Comparison of ENCODE assay signal across 13 cellular contexts in the genomic region with DNA sequence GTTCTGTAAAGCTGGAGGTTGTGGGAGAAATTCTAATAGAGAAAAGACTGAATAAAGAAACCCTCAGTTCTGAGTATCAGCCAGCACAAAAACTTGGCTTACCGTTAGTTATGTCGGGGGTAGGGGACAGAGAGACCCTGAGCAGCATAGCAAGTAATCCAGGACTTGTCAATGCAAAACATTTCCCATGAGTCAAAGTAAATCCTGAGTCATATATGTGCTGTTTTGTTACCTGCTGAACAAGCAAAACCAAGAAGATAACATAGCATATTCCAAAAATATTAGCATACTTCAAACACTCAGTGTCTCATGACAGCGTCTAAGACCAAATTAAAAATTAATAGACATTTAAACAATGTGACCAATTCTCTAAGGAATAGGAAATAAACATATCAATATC.
"Had no signal": no experiment of that assay in that cellular context is flagged by ENCODE, and none has a peak within 500 bp of the region (broad histone marks: within the 10 kb centered on the region; RNA-seq: fewer than 3 reads in every experiment).

No MANE protein-coding gene starts in this region.

- H3K9me3 ChIP-seq: sigmoid colon, upper lobe of left lung had no signal

- DNase-seq: activated CD4-positive, alpha-beta T cell treated with anti-CD3 and anti-CD28 coated beads, Interleukin-2, amount 10 ng/mL, durations not matched to agents 24 days and 14 days; activated CD4-positive, CD25-positive, alpha-beta regulatory T cell; activated CD8-positive, alpha-beta memory T cell treated with anti-CD3 and anti-CD28 coated beads for 24 hours; activated naive CD4-positive, alpha-beta T cell treated with Interleukin-2 at 50 U/mL for 16 hours; anterior cingulate cortex; hippocampal formation; kidney glomerular epithelial cell; nephron progenitor cell; sigmoid colon; stimulated activated CD4-positive, alpha-beta T cell treated with anti-CD3 and anti-CD28 coated beads, Interleukin-1b, Interleukin-23, amount 100 ng/mL, for 48 hours; stimulated activated naive CD8-positive, alpha-beta T cell treated with anti-CD3 and anti-CD28 coated beads, Interleukin-15, amount 100 ng/mL, for 72 hours; upper lobe of left lung had no signal

- H3K36me3 ChIP-seq: cardiac muscle cell, sigmoid colon, upper lobe of left lung had no signal

- H3K27me3 ChIP-seq: cardiac muscle cell, sigmoid colon, upper lobe of left lung had no signal

- H3K4me1 Mint-ChIP-seq: activated CD4-positive, alpha-beta T cell treated with anti-CD3 and anti-CD28 coated beads, Interleukin-2, amount 10 ng/mL, durations not matched to agents 24 days and 14 days; nephron progenitor cell; stimulated activated naive CD8-positive, alpha-beta T cell treated with anti-CD3 and anti-CD28 coated beads, Interleukin-15, amount 100 ng/mL, for 72 hours had no signal

- H3K4me3 ChIP-seq: cardiac muscle cell, sigmoid colon, upper lobe of left lung had no signal

- ATAC-seq: stimulated activated naive CD8-positive, alpha-beta T cell treated with anti-CD3 and anti-CD28 coated beads, Interleukin-15, amount 100 ng/mL, for 72 hours had no signal

- H3K9me3 Mint-ChIP-seq: activated CD4-positive, alpha-beta T cell treated with anti-CD3 and anti-CD28 coated beads, Interleukin-2, amount 10 ng/mL, durations not matched to agents 24 days and 14 days; nephron progenitor cell had no signal

- H3K27ac Mint-ChIP-seq: activated CD4-positive, alpha-beta T cell treated with anti-CD3 and anti-CD28 coated beads, Interleukin-2, amount 10 ng/mL, durations not matched to agents 24 days and 14 days; nephron progenitor cell; stimulated activated naive CD8-positive, alpha-beta T cell treated with anti-CD3 and anti-CD28 coated beads, Interleukin-15, amount 100 ng/mL, for 72 hours had no signal

- H3K27me3 Mint-ChIP-seq: activated CD4-positive, alpha-beta T cell treated with anti-CD3 and anti-CD28 coated beads, Interleukin-2, amount 10 ng/mL, durations not matched to agents 24 days and 14 days; stimulated activated naive CD8-positive, alpha-beta T cell treated with anti-CD3 and anti-CD28 coated beads, Interleukin-15, amount 100 ng/mL, for 72 hours had no signal

- H3K27ac ChIP-seq: cardiac muscle cell, sigmoid colon, upper lobe of left lung had no signal

- H3K4me1 ChIP-seq: sigmoid colon, upper lobe of left lung had no signal

- H3K4me3 Mint-ChIP-seq: activated CD4-positive, alpha-beta T cell treated with anti-CD3 and anti-CD28 coated beads, Interleukin-2, amount 10 ng/mL, durations not matched to agents 24 days and 14 days; nephron progenitor cell; stimulated activated naive CD8-positive, alpha-beta T cell treated with anti-CD3 and anti-CD28 coated beads, Interleukin-15, amount 100 ng/mL, for 72 hours had no signal
